ENCODE assay signal across 20 cellular contexts in genomic region chr13:110756268-110756667, GRCh38. TPM values are rescaled to one million over a fixed set of nuclear protein-coding genes. Genes with fewer than 3 reads are reported as not detected.
DNase-seq lines count a peak whose midpoint lies in the region; FAIRE-seq and TF ChIP-seq lines count a peak whose summit lies in the region.
"Had no signal": no experiment of that assay in that cellular context is flagged by ENCODE, and none has a peak within 500 bp of the region (broad histone marks: within the 10 kb centered on the region; RNA-seq: fewer than 3 reads in every experiment).

No MANE protein-coding gene starts in this region.

- H3K4me2 ChIP-seq in endothelial cell of umbilical vein (ENCODE audit: insufficient read depth, low read length) (no peak overlapping the region), neural progenitor cell (no peak overlapping the region)

- H3K36me3 ChIP-seq in endothelial cell of umbilical vein (ENCODE audit: control insufficient read depth in 2 of 2, extremely low read depth in 1 of 2, insufficient read depth in 2 of 2, low read length in 2 of 2), result no peaks in the 10 kb centered on the region
- H3K36me3 ChIP-seq in neural progenitor cell, result no peaks in the 10 kb centered on the region
- H3K36me3 ChIP-seq: uterus had no signal

- H3K4me1 Mint-ChIP-seq in neural progenitor cell, result no peaks in the 10 kb centered on the region
- H3K4me1 Mint-ChIP-seq: activated CD4-positive, alpha-beta T cell treated with anti-CD3 and anti-CD28 coated beads for 36 hours had no signal

- peaks cover 11% of the 10 kb centered on the region for H3K9me3 Mint-ChIP-seq in neural progenitor cell
- H3K9me3 Mint-ChIP-seq: effector memory CD8-positive, alpha-beta T cell had no signal

- peaks cover 3% of the 10 kb centered on the region for H3K4me1 ChIP-seq in endothelial cell of umbilical vein (ENCODE audit: control insufficient read depth, extremely low read depth, insufficient read depth, low read length)
- peaks cover 8% of the 10 kb centered on the region for H3K4me1 ChIP-seq in neural progenitor cell
- H3K4me1 ChIP-seq: uterus had no signal

- no peak for TF ChIP-seq CTCF in endothelial cell of umbilical vein (IDR thresholded peaks at IDR 0.05; ENCODE audit: extremely low read depth in 1 of 2, insufficient read depth in 1 of 2, low read depth in 1 of 2, low read length in 2 of 2)
- no peak for TF ChIP-seq CTCF in neural progenitor cell (IDR thresholded peaks at IDR 0.05)

- TF ChIP-seq POLR2A in endothelial cell of umbilical vein (IDR thresholded peaks at IDR 0.05; ENCODE audit: low read depth, low read length), result no peak

- BruUV-seq in endothelial cell of umbilical vein (replicated peaks; lab: Mats Ljungman, UMichigan), result no TSS peak

- H3K4me3 ChIP-seq in endothelial cell of umbilical vein (replicated peaks in 1 of 3; ENCODE audit: insufficient read depth in 1 of 3, low read depth in 1 of 3, low read length in 3 of 3) (no peak overlapping the region), neural progenitor cell (no peak overlapping the region)
- H3K4me3 ChIP-seq: uterus had no signal

- intact Hi-C loops in endothelial cell of umbilical vein (cut with micrococcal nuclease), result no loop called here

- peak; percentile 53 for FAIRE-seq in endothelial cell of umbilical vein (lab: Jason Lieb, UNC)

- no peaks in the 10 kb centered on the region for H3F3A ChIP-seq in neural progenitor cell (ENCODE audit: low read depth)

- peaks cover 9% of the 10 kb centered on the region for H3K36me3 Mint-ChIP-seq in neural progenitor cell

- no peak overlapping the region for H3K9ac ChIP-seq in endothelial cell of umbilical vein (replicated peaks; ENCODE audit: extremely low read depth, insufficient read depth, low read length)
- H3K9ac ChIP-seq in neural progenitor cell, result no peak overlapping the region

- DNase-seq in EH (ENCODE audit: low read depth) (peak; percentile 64), NCI-H82 treated with DMSO at 0.1 percent for 48 hours (lab: John Stamatoyannopoulos, UW; ENCODE audit: unreplicated experiment) (peak; percentile 7), endothelial cell of umbilical vein (ENCODE audit: low read depth, low spot score) (peak; percentile 59), neural progenitor cell (ENCODE audit: low spot score) (no peak), NCI-H1694 (lab: John Stamatoyannopoulos, UW) (no peak), nucleus accumbens (lab: John Stamatoyannopoulos, UW) (no peak), T1000 (lab: John Stamatoyannopoulos, UW) (no peak), retina (no peak)
- DNase-seq: activated CD4-positive, alpha-beta T cell treated with anti-CD3 and anti-CD28 coated beads for 36 hours; AML-193; cerebellar nuclear complex; effector memory CD8-positive, alpha-beta T cell; foreskin melanocyte; Karpas-422; NCI-H1092 treated with DMSO at 0.1 percent for 48 hours; NCI-H526 treated with DMSO at 0.1 percent for 48 hours; occipital lobe; stimulated activated CD4-positive, alpha-beta T cell treated with anti-CD3 and anti-CD28 coated beads, Interleukin-2, amount 100 ng/mL, for 24 hours; T-helper 9 cell; uterus had no signal

- dilution Hi-C loops in endothelial cell of umbilical vein (cut with MboI; ENCODE audit: extremely low pct_ligation_motif_present, low sequenced_read_pairs), result no loop called here

- H3K4me3 Mint-ChIP-seq in neural progenitor cell, result no peak overlapping the region
- H3K4me3 Mint-ChIP-seq: activated CD4-positive, alpha-beta T cell treated with anti-CD3 and anti-CD28 coated beads for 36 hours; effector memory CD8-positive, alpha-beta T cell had no signal

- H3K9me3 ChIP-seq in endothelial cell of umbilical vein (replicated peaks; ENCODE audit: control insufficient read depth, insufficient read depth, low read length) (no peaks in the 10 kb centered on the region), neural progenitor cell (ENCODE audit: low read depth) (no peaks in the 10 kb centered on the region)
- H3K9me3 ChIP-seq: uterus had no signal

- no peak overlapping the region for H3K27ac Mint-ChIP-seq in neural progenitor cell
- H3K27ac Mint-ChIP-seq: activated CD4-positive, alpha-beta T cell treated with anti-CD3 and anti-CD28 coated beads for 36 hours; effector memory CD8-positive, alpha-beta T cell had no signal

- H2AFZ ChIP-seq in endothelial cell of umbilical vein (ENCODE audit: low read depth, low read length) (peak overlapping the region; percentile 1), neural progenitor cell (replicated peaks) (peak overlapping the region; percentile 14)

- H3K27ac ChIP-seq in endothelial cell of umbilical vein (ENCODE audit: insufficient read depth, low read depth, low read length) (no peak overlapping the region), neural progenitor cell (no peak overlapping the region)
- H3K27ac ChIP-seq: uterus had no signal

- H3K27me3 ChIP-seq in endothelial cell of umbilical vein (ENCODE audit: control insufficient read depth in 2 of 2, insufficient read depth in 2 of 2, low read length in 2 of 2), result no peaks in the 10 kb centered on the region
- H3K27me3 ChIP-seq in neural progenitor cell, result no peaks in the 10 kb centered on the region
- H3K27me3 ChIP-seq: uterus had no signal

- no peaks in the 10 kb centered on the region for H3K9me1 ChIP-seq in endothelial cell of umbilical vein (replicated peaks; ENCODE audit: control insufficient read depth, extremely low read depth, insufficient read depth, low read length)

- POLR2A ChIA-PET in endothelial cell of umbilical vein (lab: Charles Lee), result interaction anchor here (0.8 kb wide), 1 partner anchor 43 kb away, joined by 3 read pairs; no protein-coding TSS in a partner anchor

- H3K79me2 ChIP-seq in endothelial cell of umbilical vein (ENCODE audit: control insufficient read depth, insufficient read depth, low read length), result no peaks in the 10 kb centered on the region
- H3K79me2 ChIP-seq in neural progenitor cell (ENCODE audit: low read depth), result no peaks in the 10 kb centered on the region

- H3K27me3 Mint-ChIP-seq in neural progenitor cell (ENCODE audit: insufficient read depth, low read depth), result peaks cover 7% of the 10 kb centered on the region

- CTCF ChIA-PET in endothelial cell of umbilical vein (lab: Charles Lee), result no interaction called here

- no peaks in the 10 kb centered on the region for H4K20me1 ChIP-seq in endothelial cell of umbilical vein (replicated peaks; ENCODE audit: control insufficient read depth, extremely low read depth, insufficient read depth, low read length)
- H4K20me1 ChIP-seq in neural progenitor cell (ENCODE audit: low read depth), result no peaks in the 10 kb centered on the region

TF ChIP-seq in endothelial cell of umbilical vein, 7 proteins besides CTCF, POLR2A, EP300 and RAD21:
- no peak for TF ChIP-seq FOS (IDR thresholded peaks at IDR 0.05; ENCODE audit: borderline replicate concordance, insufficient read depth, low read length)
- peak; percentile 32 for TF ChIP-seq GATA2 (IDR thresholded peaks at IDR 0.05; ENCODE audit: insufficient read depth, insufficient read length, low read depth, low read length)
- TF ChIP-seq JUN (IDR thresholded peaks at IDR 0.05; ENCODE audit: borderline replicate concordance, insufficient read depth, insufficient read length, low read depth), result no peak

RNA-seq across cellular contexts. Expression of gene ING1, which starts 42.8 kb away (rescaled TPM):
- total RNA-seq in endothelial cell of umbilical vein, result 10.3 and 10.4 TPM in 2 replicates
- polyA plus RNA-seq in endothelial cell of umbilical vein, result 10.4 and 10.9 TPM in 2 replicates
- polyA plus RNA-seq in endothelial cell of umbilical vein (2011; cell fraction: cytosol; rRNA removed), result 13.7 and 15.1 TPM in 2 replicates
- 10.0 and 13.3 TPM in 2 replicates for polyA plus RNA-seq in endothelial cell of umbilical vein (2011; cell fraction: nucleus; rRNA removed)
- 7.7 and 10.8 TPM in 2 replicates for polyA plus RNA-seq in endothelial cell of umbilical vein (2012)
- 6.3 and 11.7 TPM in 2 replicates for polyA minus RNA-seq in endothelial cell of umbilical vein
- 24.3 TPM for polyA minus RNA-seq in endothelial cell of umbilical vein (2011; cell fraction: cytosol; rRNA and poly(A)+ RNA removed)
- polyA minus RNA-seq in endothelial cell of umbilical vein (2011; cell fraction: nucleus; rRNA and poly(A)+ RNA removed), result 4.2 and 11.5 TPM in 2 replicates
- 14.7 and 24.3 TPM in 2 replicates for total RNA-seq in neural progenitor cell (ENCODE audit: low replicate concordance)

RNA-seq across cellular contexts. Expression of gene CARS2, which starts 50.4 kb away (rescaled TPM):
- total RNA-seq in endothelial cell of umbilical vein, result 44.1 and 51.2 TPM in 2 replicates
- 42.0 and 44.5 TPM in 2 replicates for polyA plus RNA-seq in endothelial cell of umbilical vein
- polyA plus RNA-seq in endothelial cell of umbilical vein (2011; cell fraction: cytosol; rRNA removed), result 33.9 and 40.1 TPM in 2 replicates
- polyA plus RNA-seq in endothelial cell of umbilical vein (2011; cell fraction: nucleus; rRNA removed), result 178 and 180 TPM in 2 replicates
- 44.8 and 48.7 TPM in 2 replicates for polyA plus RNA-seq in endothelial cell of umbilical vein (2012)
- polyA minus RNA-seq in endothelial cell of umbilical vein, result 28.4 and 31.1 TPM in 2 replicates
- polyA minus RNA-seq in endothelial cell of umbilical vein (2011; cell fraction: cytosol; rRNA and poly(A)+ RNA removed), result 38.0 TPM
- polyA minus RNA-seq in endothelial cell of umbilical vein (2011; cell fraction: nucleus; rRNA and poly(A)+ RNA removed), result 47.4 and 49.9 TPM in 2 replicates
- total RNA-seq in neural progenitor cell (ENCODE audit: low replicate concordance), result 50.0 and 61.4 TPM in 2 replicates

Comparison
In these comparisons a context has a peak if more than half of its experiments do, and no peak if none do; other contexts are left out.
1. DNase-seq: peak in EH (single experiment), NCI-H82 treated with DMSO at 0.1 percent for 48 hours (single experiment) and endothelial cell of umbilical vein (single experiment); none in neural progenitor cell (single experiment), NCI-H1694 (single experiment), nucleus accumbens (0 of 56), T1000 (single experiment) and retina (single experiment).